ENCODE assay signal across 8 cellular contexts in the genomic region with DNA sequence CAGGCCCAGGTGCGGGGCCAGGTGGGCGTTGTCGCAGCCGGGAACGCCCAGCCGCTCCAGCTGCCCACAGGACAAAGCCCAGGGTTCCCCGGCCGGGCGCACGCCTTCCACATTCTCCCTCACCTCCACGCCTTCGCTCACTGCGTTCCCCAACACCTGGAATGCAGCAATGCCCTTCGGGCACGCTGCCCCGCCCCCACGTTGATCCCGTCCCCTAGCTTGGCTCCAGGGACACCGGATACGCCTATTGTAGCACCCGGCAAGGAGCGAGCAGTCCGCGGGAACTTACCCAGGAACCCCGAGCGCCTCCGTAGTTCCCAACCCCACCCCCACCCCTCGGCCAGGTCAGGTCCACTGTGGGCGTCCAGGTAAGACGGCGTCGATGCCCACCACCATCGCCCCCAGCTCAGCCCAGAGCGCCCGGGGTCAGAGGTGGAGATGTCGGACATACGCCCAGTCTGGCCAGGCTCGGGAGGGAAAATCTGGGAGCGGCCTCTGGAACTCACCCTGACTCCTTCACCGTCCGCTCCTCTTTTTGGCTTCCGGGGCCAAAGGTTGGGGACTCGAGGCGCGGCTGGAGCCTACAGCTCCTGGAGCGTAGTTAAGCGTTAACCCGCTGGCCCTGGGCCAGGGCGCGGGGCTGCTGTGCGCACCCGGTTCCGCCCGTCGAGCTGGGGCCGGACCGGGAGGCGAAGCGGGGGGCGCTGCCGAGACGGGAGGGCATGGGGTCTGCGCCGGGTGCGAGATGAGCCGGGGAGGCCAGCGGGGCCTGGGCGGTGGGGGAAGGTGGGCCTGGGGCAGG. TPM values are rescaled to one million over a fixed set of nuclear protein-coding genes. Genes with fewer than 3 reads are reported as not detected.
DNase-seq lines count a peak whose midpoint lies in the region; ATAC-seq and TF ChIP-seq lines count a peak whose summit lies in the region.

No MANE protein-coding gene starts in this region.

- no peaks in the 10 kb centered on the region for H3K36me3 Mint-ChIP-seq in activated T-cell treated with anti-CD3 and anti-CD28 coated beads, Interleukin-2, amount 50 U/mL, for 72 hours (ENCODE audit: insufficient read depth in 2 of 2)

- peak in 1 of 2 donors; percentile 23 for ATAC-seq in activated T-cell treated with anti-CD3 and anti-CD28 coated beads, Interleukin-2, amount 50 U/mL, for 72 hours (replicated peaks in 1 of 2)
- no peak for ATAC-seq in HG02759 (IDR thresholded peaks at IDR 0.05; ENCODE audit: unreplicated experiment)

- peak overlapping the region; percentile 67; the same call in 1 of the 2 replicates for H3K27ac ChIP-seq in HUES6 (ENCODE audit: low read depth, low read length)
- H3K27ac ChIP-seq in left ventricle myocardium inferior (replicated peaks) = no peak overlapping the region

- H3K27ac Mint-ChIP-seq in activated T-cell treated with anti-CD3 and anti-CD28 coated beads, Interleukin-2, amount 50 U/mL, for 72 hours = no peak overlapping the region

- H3K4me1 Mint-ChIP-seq in activated T-cell treated with anti-CD3 and anti-CD28 coated beads, Interleukin-2, amount 50 U/mL, for 72 hours (ENCODE audit: low read depth) = peaks cover 5% of the 10 kb centered on the region

- POLR2A ChIA-PET in AG04449 (lab: Yijun Ruan, JAX) = no interaction called here

- peaks cover 14% of the 10 kb centered on the region for H3K4me1 ChIP-seq in HUES6 (ENCODE audit: control insufficient read depth, insufficient read depth, low read length)
- H3K4me1 ChIP-seq in left ventricle myocardium inferior = peaks cover 27% of the 10 kb centered on the region

- H3K4me3 Mint-ChIP-seq in activated T-cell treated with anti-CD3 and anti-CD28 coated beads, Interleukin-2, amount 50 U/mL, for 72 hours = peak overlapping the region; percentile 32 to 62

- H3K27me3 Mint-ChIP-seq in activated T-cell treated with anti-CD3 and anti-CD28 coated beads, Interleukin-2, amount 50 U/mL, for 72 hours (ENCODE audit: low read depth) = peaks cover 17% of the 10 kb centered on the region

- H3K9me3 Mint-ChIP-seq in activated T-cell treated with anti-CD3 and anti-CD28 coated beads, Interleukin-2, amount 50 U/mL, for 72 hours = no peaks in the 10 kb centered on the region

- peaks cover 15% of the 10 kb centered on the region for H3K9me3 ChIP-seq in HUES6 (ENCODE audit: control insufficient read depth, insufficient read depth, low read depth, low read length)
- no peaks in the 10 kb centered on the region for H3K9me3 ChIP-seq in left ventricle myocardium inferior (replicated peaks)

- peak overlapping the region; percentile 85 for H3K9ac ChIP-seq in HUES6 (ENCODE audit: low read length)

- no peak for TF ChIP-seq CTCF in AG04449 (IDR thresholded peaks at IDR 0.05; ENCODE audit: insufficient read depth, low read length, missing control alignments)
- TF ChIP-seq CTCF in left ventricle myocardium inferior (IDR thresholded peaks at IDR 0.05; ENCODE audit: borderline replicate concordance) = no peak

- H3K27me3 ChIP-seq in HUES6 (ENCODE audit: control insufficient read depth, insufficient read depth, low read length) = peaks cover 30% of the 10 kb centered on the region
- H3K27me3 ChIP-seq in left ventricle myocardium inferior (ENCODE audit: low read depth) = peaks cover 38% of the 10 kb centered on the region

- H3K36me3 ChIP-seq in HUES6 (ENCODE audit: control insufficient read depth, insufficient read depth, low read length) = peaks cover 5% of the 10 kb centered on the region; the same call in 1 of the 2 replicates
- no peaks in the 10 kb centered on the region for H3K36me3 ChIP-seq in left ventricle myocardium inferior

- DNase-seq in AG04449 (ENCODE audit: low read depth, low spot score) = no peak
- DNase-seq in activated T-cell treated with anti-CD3 and anti-CD28 coated beads, Interleukin-2, amount 50 U/mL, for 72 hours = peak; percentile 18 to 34
- peak; percentile 23 for DNase-seq in left ventricle myocardium inferior
- DNase-seq in retina = peak; percentile 45
- DNase-seq in OCI-M2 (lab: John Stamatoyannopoulos, UW; ENCODE audit: unreplicated experiment) = no peak
- DNase-seq in EL = no peak

- peak overlapping the region; percentile 48 for H3K4me3 ChIP-seq in AG04449 (ENCODE audit: low read depth, low read length)
- peak overlapping the region; percentile 91 for H3K4me3 ChIP-seq in HUES6 (ENCODE audit: low read depth, low read length)
- peak overlapping the region; percentile 72 for H3K4me3 ChIP-seq in left ventricle myocardium inferior

- intact Hi-C loops in left ventricle myocardium inferior (cut with micrococcal nuclease) = no loop called here

- CTCF ChIA-PET in AG04449 (lab: Yijun Ruan, JAX) = interaction anchor here (1.8 to 2.5 kb wide), 2 partner anchors 38 to 39 kb away, joined by 5 to 13 read pairs; no protein-coding TSS in a partner anchor

RNA-seq across cellular contexts. Expression of gene CEP170B, which starts 0.6 kb away (rescaled TPM):
- 1 to 10 TPM; 6.1 to 7.9 TPM for total RNA-seq in activated T-cell treated with anti-CD3 and anti-CD28 coated beads, Interleukin-2, amount 50 U/mL, for 72 hours
- 11.7 TPM for total RNA-seq in left ventricle myocardium inferior

Comparison
In these comparisons a context has a peak if more than half of its experiments do, and no peak if none do; other contexts are left out.
1. DNase-seq: peak in activated T-cell treated with anti-CD3 and anti-CD28 coated beads, Interleukin-2, amount 50 U/mL, for 72 hours (2 of 2), left ventricle myocardium inferior (single experiment) and retina (single experiment); none in AG04449 (single experiment), OCI-M2 (single experiment) and EL (single experiment).
2. Peak in every context shown above with its lines, with median percentiles within 50 percentile points of each other: H3K4me3 ChIP-seq.